In genomic region chr17:76504117-76504516, GRCh38 we compare ENCODE assay signal across 1 cellular context.
TF ChIP-seq lines count a peak whose summit lies in the region.

No MANE protein-coding gene starts in this region.

TF ChIP-seq in GM12878, 131 proteins besides CTCF, POLR2A, EP300 and RAD21:
- no peak for TF ChIP-seq NR2C2 (IDR thresholded peaks at IDR 0.05; ENCODE audit: borderline replicate concordance, control insufficient read depth, insufficient read length, low read depth)
- no peak for TF ChIP-seq SMAD5 (IDR thresholded peaks at IDR 0.05; ENCODE audit: low read depth)
- no peak for TF ChIP-seq PAX5 (IDR thresholded peaks at IDR 0.05; ENCODE audit: borderline replicate concordance, low read depth, low read length)
- no peak for TF ChIP-seq SP1 (IDR thresholded peaks at IDR 0.05; ENCODE audit: low read depth, low read length)
- no peak for TF ChIP-seq SUZ12 (IDR thresholded peaks at IDR 0.05; ENCODE audit: unreplicated experiment)
- no peak for TF ChIP-seq REST (IDR thresholded peaks at IDR 0.05; ENCODE audit: low read depth, low read length)
- TF ChIP-seq FOS (IDR thresholded peaks at IDR 0.05; ENCODE audit: borderline replicate concordance, extremely low read depth, insufficient read length): no peak
- no peak for TF ChIP-seq PAX8 (IDR thresholded peaks at IDR 0.05)
